1 cellular context compared by ENCODE assay signal in the genomic region with DNA sequence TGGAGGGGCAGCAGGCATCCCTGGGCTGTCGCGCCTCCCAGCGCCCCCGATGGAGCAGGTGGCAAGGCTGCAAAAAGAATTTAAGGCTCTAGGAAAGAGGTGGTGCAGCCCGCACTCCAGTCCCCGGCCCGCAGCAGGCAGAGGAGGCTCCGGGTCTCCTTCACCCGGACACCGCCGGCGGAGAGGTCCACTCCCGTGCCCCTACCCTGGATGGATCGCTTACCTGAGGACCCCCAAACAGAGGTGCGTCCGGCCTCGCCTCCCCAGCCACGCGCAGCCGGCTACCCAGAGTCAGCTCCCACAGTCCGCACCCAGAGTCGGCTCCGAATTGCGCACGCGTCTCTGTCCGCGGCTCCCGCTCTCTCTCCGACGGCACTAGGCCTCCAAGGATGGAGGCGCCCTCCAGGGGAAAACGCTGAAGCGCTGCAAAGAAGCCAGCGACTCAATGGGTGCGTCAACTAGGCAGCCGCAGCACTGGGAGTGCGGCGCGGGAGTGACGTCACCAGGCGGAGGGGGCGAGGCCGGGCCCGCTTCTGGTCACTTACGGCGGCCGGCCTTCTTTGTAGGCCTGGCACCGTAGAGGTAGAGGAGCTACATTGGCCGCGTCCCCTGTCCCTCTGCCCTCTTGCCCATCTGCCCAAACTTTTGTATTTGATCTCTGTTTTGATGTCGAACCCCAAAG.
TF ChIP-seq lines count a peak whose summit lies in the region.

A gene with protein sequence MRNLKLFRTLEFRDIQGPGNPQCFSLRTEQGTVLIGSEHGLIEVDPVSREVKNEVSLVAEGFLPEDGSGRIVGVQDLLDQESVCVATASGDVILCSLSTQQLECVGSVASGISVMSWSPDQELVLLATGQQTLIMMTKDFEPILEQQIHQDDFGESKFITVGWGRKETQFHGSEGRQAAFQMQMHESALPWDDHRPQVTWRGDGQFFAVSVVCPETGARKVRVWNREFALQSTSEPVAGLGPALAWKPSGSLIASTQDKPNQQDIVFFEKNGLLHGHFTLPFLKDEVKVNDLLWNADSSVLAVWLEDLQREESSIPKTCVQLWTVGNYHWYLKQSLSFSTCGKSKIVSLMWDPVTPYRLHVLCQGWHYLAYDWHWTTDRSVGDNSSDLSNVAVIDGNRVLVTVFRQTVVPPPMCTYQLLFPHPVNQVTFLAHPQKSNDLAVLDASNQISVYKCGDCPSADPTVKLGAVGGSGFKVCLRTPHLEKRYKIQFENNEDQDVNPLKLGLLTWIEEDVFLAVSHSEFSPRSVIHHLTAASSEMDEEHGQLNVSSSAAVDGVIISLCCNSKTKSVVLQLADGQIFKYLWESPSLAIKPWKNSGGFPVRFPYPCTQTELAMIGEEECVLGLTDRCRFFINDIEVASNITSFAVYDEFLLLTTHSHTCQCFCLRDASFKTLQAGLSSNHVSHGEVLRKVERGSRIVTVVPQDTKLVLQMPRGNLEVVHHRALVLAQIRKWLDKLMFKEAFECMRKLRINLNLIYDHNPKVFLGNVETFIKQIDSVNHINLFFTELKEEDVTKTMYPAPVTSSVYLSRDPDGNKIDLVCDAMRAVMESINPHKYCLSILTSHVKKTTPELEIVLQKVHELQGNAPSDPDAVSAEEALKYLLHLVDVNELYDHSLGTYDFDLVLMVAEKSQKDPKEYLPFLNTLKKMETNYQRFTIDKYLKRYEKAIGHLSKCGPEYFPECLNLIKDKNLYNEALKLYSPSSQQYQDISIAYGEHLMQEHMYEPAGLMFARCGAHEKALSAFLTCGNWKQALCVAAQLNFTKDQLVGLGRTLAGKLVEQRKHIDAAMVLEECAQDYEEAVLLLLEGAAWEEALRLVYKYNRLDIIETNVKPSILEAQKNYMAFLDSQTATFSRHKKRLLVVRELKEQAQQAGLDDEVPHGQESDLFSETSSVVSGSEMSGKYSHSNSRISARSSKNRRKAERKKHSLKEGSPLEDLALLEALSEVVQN (N-terminal part only) (minus strand): TSS at position 484 of the 682 bp plus-strand sequence. CDS start 2,978 bp downstream, outside the sequence.

TF ChIP-seq in K562, 482 proteins besides CTCF, POLR2A, EP300 and RAD21 (continued from another document):
- TF ChIP-seq, protein P1, sequence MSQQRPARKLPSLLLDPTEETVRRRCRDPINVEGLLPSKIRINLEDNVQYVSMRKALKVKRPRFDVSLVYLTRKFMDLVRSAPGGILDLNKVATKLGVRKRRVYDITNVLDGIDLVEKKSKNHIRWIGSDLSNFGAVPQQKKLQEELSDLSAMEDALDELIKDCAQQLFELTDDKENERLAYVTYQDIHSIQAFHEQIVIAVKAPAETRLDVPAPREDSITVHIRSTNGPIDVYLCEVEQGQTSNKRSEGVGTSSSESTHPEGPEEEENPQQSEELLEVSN (IDR thresholded peaks at IDR 0.05; ENCODE audit: borderline replicate concordance in 1 of 2, extremely low read depth in 1 of 2, insufficient read depth in 1 of 2, insufficient read length in 1 of 2, low read depth in 1 of 2, low read length in 1 of 2, poor library complexity in 1 of 2, severe bottlenecking in 1 of 2) = peak; percentile 80 to 92
- no peak for TF ChIP-seq ZNF143 (CRISPR knock-in tag; IDR thresholded peaks at IDR 0.05)
- no peak for TF ChIP-seq SRSF3 (IDR thresholded peaks at IDR 0.05; ENCODE audit: insufficient read depth, low read length)
- no peak for TF ChIP-seq ERF (CRISPR knock-in tag; IDR thresholded peaks at IDR 0.05)
- no peak for TF ChIP-seq FUS (optimal IDR thresholded peaks at IDR 0.05; ENCODE audit: low read depth, low read length)
- TF ChIP-seq BRD9 (IDR thresholded peaks at IDR 0.05; ENCODE audit: low read depth, partially characterized antibody) = no peak
- TF ChIP-seq RB1 (IDR thresholded peaks at IDR 0.05; ENCODE audit: low read depth) = peak; percentile 92
- TF ChIP-seq, protein P2, sequence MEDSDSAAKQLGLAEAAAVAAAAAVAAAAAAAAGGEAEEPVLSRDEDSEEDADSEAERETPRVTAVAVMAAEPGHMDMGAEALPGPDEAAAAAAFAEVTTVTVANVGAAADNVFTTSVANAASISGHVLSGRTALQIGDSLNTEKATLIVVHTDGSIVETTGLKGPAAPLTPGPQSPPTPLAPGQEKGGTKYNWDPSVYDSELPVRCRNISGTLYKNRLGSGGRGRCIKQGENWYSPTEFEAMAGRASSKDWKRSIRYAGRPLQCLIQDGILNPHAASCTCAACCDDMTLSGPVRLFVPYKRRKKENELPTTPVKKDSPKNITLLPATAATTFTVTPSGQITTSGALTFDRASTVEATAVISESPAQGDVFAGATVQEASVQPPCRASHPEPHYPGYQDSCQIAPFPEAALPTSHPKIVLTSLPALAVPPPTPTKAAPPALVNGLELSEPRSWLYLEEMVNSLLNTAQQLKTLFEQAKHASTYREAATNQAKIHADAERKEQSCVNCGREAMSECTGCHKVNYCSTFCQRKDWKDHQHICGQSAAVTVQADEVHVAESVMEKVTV (CRISPR knock-in tag; IDR thresholded peaks at IDR 0.05) = no peak
- TF ChIP-seq SOX6 (IDR thresholded peaks at IDR 0.05) = peak; percentile 40; the same call in 1 of the 2 replicates
- TF ChIP-seq TARDBP (IDR thresholded peaks at IDR 0.05) = peak; percentile 64
- TF ChIP-seq NUFIP1 (IDR thresholded peaks at IDR 0.05; ENCODE audit: partially characterized antibody) = no peak
- TF ChIP-seq, protein P3, sequence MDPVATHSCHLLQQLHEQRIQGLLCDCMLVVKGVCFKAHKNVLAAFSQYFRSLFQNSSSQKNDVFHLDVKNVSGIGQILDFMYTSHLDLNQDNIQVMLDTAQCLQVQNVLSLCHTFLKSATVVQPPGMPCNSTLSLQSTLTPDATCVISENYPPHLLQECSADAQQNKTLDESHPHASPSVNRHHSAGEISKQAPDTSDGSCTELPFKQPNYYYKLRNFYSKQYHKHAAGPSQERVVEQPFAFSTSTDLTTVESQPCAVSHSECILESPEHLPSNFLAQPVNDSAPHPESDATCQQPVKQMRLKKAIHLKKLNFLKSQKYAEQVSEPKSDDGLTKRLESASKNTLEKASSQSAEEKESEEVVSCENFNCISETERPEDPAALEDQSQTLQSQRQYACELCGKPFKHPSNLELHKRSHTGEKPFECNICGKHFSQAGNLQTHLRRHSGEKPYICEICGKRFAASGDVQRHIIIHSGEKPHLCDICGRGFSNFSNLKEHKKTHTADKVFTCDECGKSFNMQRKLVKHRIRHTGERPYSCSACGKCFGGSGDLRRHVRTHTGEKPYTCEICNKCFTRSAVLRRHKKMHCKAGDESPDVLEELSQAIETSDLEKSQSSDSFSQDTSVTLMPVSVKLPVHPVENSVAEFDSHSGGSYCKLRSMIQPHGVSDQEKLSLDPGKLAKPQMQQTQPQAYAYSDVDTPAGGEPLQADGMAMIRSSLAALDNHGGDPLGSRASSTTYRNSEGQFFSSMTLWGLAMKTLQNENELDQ (CRISPR knock-in tag; IDR thresholded peaks at IDR 0.05; ENCODE audit: borderline replicate concordance) = 0 out of 2 replicates have a peak, but pooled peaks have one; percentile 31
- TF ChIP-seq NFATC3 (IDR thresholded peaks at IDR 0.05) = no peak
- no peak for TF ChIP-seq ZC3H4 (CRISPR knock-in tag; IDR thresholded peaks at IDR 0.05; ENCODE audit: borderline replicate concordance)
- no peak for TF ChIP-seq ZNF121 (CRISPR knock-in tag; conservative IDR thresholded peaks at IDR 0.05)
- TF ChIP-seq MYC (IDR thresholded peaks at IDR 0.05; ENCODE audit: low read depth, low read length) = peak; percentile 90
- peak; percentile 62; the same call in 1 of the 2 replicates for TF ChIP-seq MYC (CRISPR knock-in tag; IDR thresholded peaks at IDR 0.05; ENCODE audit: borderline replicate concordance, low read depth)
- TF ChIP-seq, protein P4, sequence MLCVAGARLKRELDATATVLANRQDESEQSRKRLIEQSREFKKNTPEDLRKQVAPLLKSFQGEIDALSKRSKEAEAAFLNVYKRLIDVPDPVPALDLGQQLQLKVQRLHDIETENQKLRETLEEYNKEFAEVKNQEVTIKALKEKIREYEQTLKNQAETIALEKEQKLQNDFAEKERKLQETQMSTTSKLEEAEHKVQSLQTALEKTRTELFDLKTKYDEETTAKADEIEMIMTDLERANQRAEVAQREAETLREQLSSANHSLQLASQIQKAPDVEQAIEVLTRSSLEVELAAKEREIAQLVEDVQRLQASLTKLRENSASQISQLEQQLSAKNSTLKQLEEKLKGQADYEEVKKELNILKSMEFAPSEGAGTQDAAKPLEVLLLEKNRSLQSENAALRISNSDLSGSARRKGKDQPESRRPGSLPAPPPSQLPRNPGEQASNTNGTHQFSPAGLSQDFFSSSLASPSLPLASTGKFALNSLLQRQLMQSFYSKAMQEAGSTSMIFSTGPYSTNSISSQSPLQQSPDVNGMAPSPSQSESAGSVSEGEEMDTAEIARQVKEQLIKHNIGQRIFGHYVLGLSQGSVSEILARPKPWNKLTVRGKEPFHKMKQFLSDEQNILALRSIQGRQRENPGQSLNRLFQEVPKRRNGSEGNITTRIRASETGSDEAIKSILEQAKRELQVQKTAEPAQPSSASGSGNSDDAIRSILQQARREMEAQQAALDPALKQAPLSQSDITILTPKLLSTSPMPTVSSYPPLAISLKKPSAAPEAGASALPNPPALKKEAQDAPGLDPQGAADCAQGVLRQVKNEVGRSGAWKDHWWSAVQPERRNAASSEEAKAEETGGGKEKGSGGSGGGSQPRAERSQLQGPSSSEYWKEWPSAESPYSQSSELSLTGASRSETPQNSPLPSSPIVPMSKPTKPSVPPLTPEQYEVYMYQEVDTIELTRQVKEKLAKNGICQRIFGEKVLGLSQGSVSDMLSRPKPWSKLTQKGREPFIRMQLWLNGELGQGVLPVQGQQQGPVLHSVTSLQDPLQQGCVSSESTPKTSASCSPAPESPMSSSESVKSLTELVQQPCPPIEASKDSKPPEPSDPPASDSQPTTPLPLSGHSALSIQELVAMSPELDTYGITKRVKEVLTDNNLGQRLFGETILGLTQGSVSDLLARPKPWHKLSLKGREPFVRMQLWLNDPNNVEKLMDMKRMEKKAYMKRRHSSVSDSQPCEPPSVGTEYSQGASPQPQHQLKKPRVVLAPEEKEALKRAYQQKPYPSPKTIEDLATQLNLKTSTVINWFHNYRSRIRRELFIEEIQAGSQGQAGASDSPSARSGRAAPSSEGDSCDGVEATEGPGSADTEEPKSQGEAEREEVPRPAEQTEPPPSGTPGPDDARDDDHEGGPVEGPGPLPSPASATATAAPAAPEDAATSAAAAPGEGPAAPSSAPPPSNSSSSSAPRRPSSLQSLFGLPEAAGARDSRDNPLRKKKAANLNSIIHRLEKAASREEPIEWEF (CRISPR knock-in tag; IDR thresholded peaks at IDR 0.05) = no peak
- 0 out of 2 replicates have a peak, but pooled peaks have one; percentile 58 for TF ChIP-seq GTF2E2 (tag; IDR thresholded peaks at IDR 0.05)
- TF ChIP-seq, protein P5, sequence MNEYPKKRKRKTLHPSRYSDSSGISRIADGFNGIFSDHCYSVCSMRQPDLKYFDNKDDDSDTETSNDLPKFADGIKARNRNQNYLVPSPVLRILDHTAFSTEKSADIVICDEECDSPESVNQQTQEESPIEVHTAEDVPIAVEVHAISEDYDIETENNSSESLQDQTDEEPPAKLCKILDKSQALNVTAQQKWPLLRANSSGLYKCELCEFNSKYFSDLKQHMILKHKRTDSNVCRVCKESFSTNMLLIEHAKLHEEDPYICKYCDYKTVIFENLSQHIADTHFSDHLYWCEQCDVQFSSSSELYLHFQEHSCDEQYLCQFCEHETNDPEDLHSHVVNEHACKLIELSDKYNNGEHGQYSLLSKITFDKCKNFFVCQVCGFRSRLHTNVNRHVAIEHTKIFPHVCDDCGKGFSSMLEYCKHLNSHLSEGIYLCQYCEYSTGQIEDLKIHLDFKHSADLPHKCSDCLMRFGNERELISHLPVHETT (CRISPR knock-in tag; conservative IDR thresholded peaks at IDR 0.05 in 1 of 2, IDR thresholded peaks at IDR 0.05 in 1 of 2) = peak in 1 of 2 experiments; percentile 84; a peak in 2 of 4 replicates
- TF ChIP-seq KHSRP (IDR thresholded peaks at IDR 0.05) = peak; percentile 94
- TF ChIP-seq MTA1 (IDR thresholded peaks at IDR 0.05; ENCODE audit: borderline replicate concordance) = peak; percentile 97
- TF ChIP-seq, protein P6, sequence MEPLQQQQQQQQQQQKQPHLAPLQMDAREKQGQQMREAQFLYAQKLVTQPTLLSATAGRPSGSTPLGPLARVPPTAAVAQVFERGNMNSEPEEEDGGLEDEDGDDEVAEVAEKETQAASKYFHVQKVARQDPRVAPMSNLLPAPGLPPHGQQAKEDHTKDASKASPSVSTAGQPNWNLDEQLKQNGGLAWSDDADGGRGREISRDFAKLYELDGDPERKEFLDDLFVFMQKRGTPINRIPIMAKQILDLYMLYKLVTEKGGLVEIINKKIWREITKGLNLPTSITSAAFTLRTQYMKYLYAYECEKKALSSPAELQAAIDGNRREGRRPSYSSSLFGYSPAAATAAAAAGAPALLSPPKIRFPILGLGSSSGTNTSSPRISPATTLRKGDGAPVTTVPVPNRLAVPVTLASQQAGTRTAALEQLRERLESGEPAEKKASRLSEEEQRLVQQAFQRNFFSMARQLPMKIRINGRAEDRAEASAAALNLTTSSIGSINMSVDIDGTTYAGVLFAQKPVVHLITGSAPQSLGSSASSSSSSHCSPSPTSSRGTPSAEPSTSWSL (CRISPR knock-in tag; IDR thresholded peaks at IDR 0.05; ENCODE audit: borderline replicate concordance) = no peak
- TF ChIP-seq ZNF589 (CRISPR knock-in tag; IDR thresholded peaks at IDR 0.05; ENCODE audit: low read depth) = peak; percentile 78; the same call in 1 of the 2 replicates
- TF ChIP-seq SIRT6 (IDR thresholded peaks at IDR 0.05; ENCODE audit: low read depth, low read length) = no peak
- no peak; the same call in 1 of the 2 replicates for TF ChIP-seq ZEB2 (IDR thresholded peaks at IDR 0.05)
- no peak for TF ChIP-seq ZNF583 (CRISPR knock-in tag; IDR thresholded peaks at IDR 0.05)
